In genomic region chr2:152071518-152071917, GRCh38 we compare ENCODE assay signal across 16 cellular contexts. TPM values are rescaled to one million over a fixed set of nuclear protein-coding genes. Genes with fewer than 3 reads are reported as not detected.
DNase-seq lines count a peak whose midpoint lies in the region; ATAC-seq and TF ChIP-seq lines count a peak whose summit lies in the region.
"Had no signal": no experiment of that assay in that cellular context is flagged by ENCODE, and none has a peak within 500 bp of the region (broad histone marks: within the 10 kb centered on the region; RNA-seq: fewer than 3 reads in every experiment).

No MANE protein-coding gene starts in this region.

- no peak overlapping the region for H2BK120ac ChIP-seq in IMR-90 (ENCODE audit: low read depth, low read length)

- H3K36me3 ChIP-seq in BLaER1 (no peaks in the 10 kb centered on the region), IMR-90 (ENCODE audit: control insufficient read depth, insufficient read depth, low read length) (no peaks in the 10 kb centered on the region), SU-DHL-6 (ENCODE audit: low read length) (no peaks in the 10 kb centered on the region)

- no peak overlapping the region for H2BK20ac ChIP-seq in IMR-90 (ENCODE audit: low read depth, low read length)

- H3K27ac ChIP-seq in BLaER1 (no peak overlapping the region), IMR-90 (ENCODE audit: insufficient read depth, low read length) (no peak overlapping the region), SU-DHL-6 (ENCODE audit: low read depth, low read length) (peak overlapping the region; percentile 33; the same call in 1 of the 2 replicates)

- H3K4me1 ChIP-seq in BLaER1 (peaks cover 16% of the 10 kb centered on the region), IMR-90 (ENCODE audit: control insufficient read depth, insufficient read depth, low read length) (no peaks in the 10 kb centered on the region)

- no peak overlapping the region for H3K4me3 ChIP-seq in BLaER1
- no peak overlapping the region for H3K4me3 ChIP-seq in IMR-90 (ENCODE audit: insufficient read depth, low read depth, low read length)
- H3K4me3 ChIP-seq in SU-DHL-6 (ENCODE audit: insufficient read depth, low read length, poor library complexity, severe bottlenecking) = no peak overlapping the region
- H3K4me3 ChIP-seq: GM23338 had no signal

- in situ Hi-C loops in IMR-90 (cut with MboI; ENCODE audit: low sequenced_read_pairs) = no loop called here

- H3K9ac ChIP-seq in BLaER1 = no peak overlapping the region
- no peak overlapping the region for H3K9ac ChIP-seq in IMR-90 (ENCODE audit: low read depth, low read length)
- no peak overlapping the region for H3K9ac ChIP-seq in SU-DHL-6 (ENCODE audit: low read length)

- H3K9me3 ChIP-seq in BLaER1 (no peaks in the 10 kb centered on the region), IMR-90 (ENCODE audit: control insufficient read depth, insufficient read depth, low read length) (no peaks in the 10 kb centered on the region), SU-DHL-6 (ENCODE audit: insufficient read depth, low read length) (no peaks in the 10 kb centered on the region)

- dilution Hi-C loops in IMR-90 (cut with HindIII; ENCODE audit: low sequenced_read_pairs, unreplicated experiment) = no loop called here

- no CpG with 5 or more reads among the region's 1 CpG for WGBS in IMR-90 (ENCODE audit: extremely low coverage in 2 of 2, insufficient read length in 1 of 2), 2 experiments

- no peak overlapping the region for H2BK5ac ChIP-seq in IMR-90 (ENCODE audit: low read depth, low read length, poor library complexity, severe bottlenecking)

- no peak for TF ChIP-seq RAD21 in IMR-90 (IDR thresholded peaks at IDR 0.05; ENCODE audit: low read length)

- H4K91ac ChIP-seq in IMR-90 (ENCODE audit: insufficient read depth, low read depth, low read length) = no peak overlapping the region

- no peaks in the 10 kb centered on the region for H3K27me3 ChIP-seq in BLaER1
- no peaks in the 10 kb centered on the region; the same call in none of the 2 replicates for H3K27me3 ChIP-seq in IMR-90 (ENCODE audit: control insufficient read depth, insufficient read depth, low read length)
- H3K27me3 ChIP-seq in SU-DHL-6 (ENCODE audit: low read length) = no peaks in the 10 kb centered on the region

- intact Hi-C loops in IMR-90 (cut with micrococcal nuclease) = no loop called here

- no peak overlapping the region for H3K14ac ChIP-seq in IMR-90 (replicated peaks; ENCODE audit: low read depth, low read length)

- peak overlapping the region; percentile 53 for H3K4me2 ChIP-seq in BLaER1
- H3K4me2 ChIP-seq in IMR-90 (ENCODE audit: low read depth, low read length) = no peak overlapping the region
- peak overlapping the region; percentile 39 for H3K4me2 ChIP-seq in SU-DHL-6 (ENCODE audit: low read depth, low read length, poor library complexity, severe bottlenecking)
- H3K4me2 ChIP-seq: GM23338 had no signal

- H3K9me2 ChIP-seq in SU-DHL-6 (replicated peaks; ENCODE audit: insufficient read depth, low read length) = no peaks in the 10 kb centered on the region

- no peaks in the 10 kb centered on the region for H3F3A ChIP-seq in SU-DHL-6 (ENCODE audit: insufficient read depth)

- H3K23ac ChIP-seq in IMR-90 (ENCODE audit: low read depth, low read length) = no peak overlapping the region

- peaks cover 3% of the 10 kb centered on the region; the same call in 1 of the 2 replicates for H3K9me1 ChIP-seq in IMR-90 (ENCODE audit: insufficient read depth, low read length)

- no peak overlapping the region for H2AFZ ChIP-seq in IMR-90 (replicated peaks; ENCODE audit: low read length, poor library complexity)
- no peak overlapping the region for H2AFZ ChIP-seq in SU-DHL-6 (ENCODE audit: low read depth, low read length, severe bottlenecking)
- H2AFZ ChIP-seq: GM23338 had no signal

- no peak for TF ChIP-seq POLR2A in IMR-90 (IDR thresholded peaks at IDR 0.05; ENCODE audit: low read depth, low read length)

- no peak overlapping the region for H3K4ac ChIP-seq in IMR-90 (ENCODE audit: low read depth, low read length)

- no peaks in the 10 kb centered on the region for H3K79me2 ChIP-seq in SU-DHL-6 (ENCODE audit: insufficient read depth, low read length)

- H4K20me1 ChIP-seq in BLaER1 (no peaks in the 10 kb centered on the region), IMR-90 (ENCODE audit: insufficient read depth, low read length) (no peaks in the 10 kb centered on the region), SU-DHL-6 (ENCODE audit: low read depth, low read length) (no peaks in the 10 kb centered on the region)

- no peak overlapping the region for H2AK9ac ChIP-seq in IMR-90 (replicated peaks; ENCODE audit: low read depth, low read length, poor library complexity)

- H4K8ac ChIP-seq in IMR-90 (ENCODE audit: low read depth in 2 of 2, low read length in 2 of 2) = no peak overlapping the region

- no peak overlapping the region for H4K5ac ChIP-seq in IMR-90 (ENCODE audit: low read depth, low read length)

- no peaks in the 10 kb centered on the region for H3K79me1 ChIP-seq in IMR-90 (ENCODE audit: low read depth in 1 of 2, low read length in 2 of 2)

- no peak overlapping the region for H2AK5ac ChIP-seq in IMR-90 (ENCODE audit: low read depth, low read length)

- no peak overlapping the region for H3K18ac ChIP-seq in IMR-90 (ENCODE audit: low read depth, low read length)

- TF ChIP-seq CTCF in IMR-90 (conservative IDR thresholded peaks at IDR 0.05; ENCODE audit: low read depth, low read length) (no peak), SU-DHL-6 (IDR thresholded peaks at IDR 0.05; ENCODE audit: insufficient read depth, low read length, poor library complexity, severe bottlenecking) (no peak)

- CTCF ChIA-PET in IMR-90 (lab: Yijun Ruan, JAX) = no interaction called here

- DNase-seq in IMR-90 = no peak
- no peak for DNase-seq in NCI-H82 treated with DMSO at 0.1 percent for 48 hours (lab: John Stamatoyannopoulos, UW; ENCODE audit: unreplicated experiment)
- DNase-seq: C1 segment of cervical spinal cord; CD4-positive, CD25-positive, alpha-beta regulatory T cell; CD8-positive, alpha-beta memory T cell; COR-L47; DMS 273 treated with DMSO at 0.1 percent for 48 hours; DMS53; DND-41; H7 had no signal

- no TSS peak for BruUV-seq in IMR-90 (replicated peaks; lab: Mats Ljungman, UMichigan)

- POLR2A ChIA-PET in IMR-90 (lab: Charles Lee; ENCODE audit: unreplicated experiment) = no interaction called here

- H2BK15ac ChIP-seq in IMR-90 (ENCODE audit: low read depth, low read length) = no peak overlapping the region

- ATAC-seq in IMR-90 (ENCODE audit: low read depth) (no peak), HG03342 (IDR thresholded peaks at IDR 0.05; ENCODE audit: unreplicated experiment) (no peak), GM19324 (IDR thresholded peaks at IDR 0.05; ENCODE audit: low FRiP score, unreplicated experiment) (no peak)
- ATAC-seq: GM23338, HCT116 had no signal

- no peak overlapping the region for H3K56ac ChIP-seq in IMR-90 (ENCODE audit: extremely low read depth, insufficient read depth, low read length)

TF ChIP-seq in IMR-90, 13 proteins besides CTCF, POLR2A, EP300 and RAD21:
- TF ChIP-seq MAZ (IDR thresholded peaks at IDR 0.05; ENCODE audit: borderline replicate concordance, low read depth, low read length) = no peak
- TF ChIP-seq MAFK (IDR thresholded peaks at IDR 0.05; ENCODE audit: low read depth, low read length) = peak; percentile 89
- no peak for TF ChIP-seq CHD1 (IDR thresholded peaks at IDR 0.05; ENCODE audit: low read depth, low read length)

RNA-seq across cellular contexts. Expression of gene CACNB4, which starts 27.3 kb away (rescaled TPM):
- 0.28 and 0.36 TPM in 2 replicates for total RNA-seq in IMR-90 (2012; rRNA removed)
- polyA plus RNA-seq in IMR-90 (2012; rRNA removed) = 0.04 and 0.12 TPM in 2 replicates
- polyA plus RNA-seq in IMR-90 (2012; cell fraction: cytosol; rRNA removed) = 0.01 and 0.05 TPM in 2 replicates
- polyA plus RNA-seq in IMR-90 (2012; cell fraction: nucleus; rRNA removed; ENCODE audit: low replicate concordance) = 0.17 and 0.95 TPM in 2 replicates
- polyA plus RNA-seq: CD4-positive, CD25-positive, alpha-beta regulatory T cell; CD8-positive, alpha-beta memory T cell had no signal
